In genomic region chr2:152175368-152176112, GRCh38 we compare ENCODE assay signal across 8 cellular contexts. TPM values are rescaled to one million over a fixed set of nuclear protein-coding genes. Genes with fewer than 3 reads are reported as not detected.
DNase-seq lines count a peak whose midpoint lies in the region; ATAC-seq and TF ChIP-seq lines count a peak whose summit lies in the region.

Gene STAM2 (minus strand): TSS chr2:152175763. CDS start chr2:152175642, 121 bp downstream.

- H3K4me3 Mint-ChIP-seq in CD8-positive, alpha-beta memory T cell = peak within 1 kb of the TSS; percentile 95 to 100 (median 97)
- H3K4me3 Mint-ChIP-seq in activated CD4-positive, alpha-beta memory T cell treated with anti-CD3 and anti-CD28 coated beads, Interleukin-2, amount 10 ng/mL, durations not matched to agents 7 days and 5 days = peak within 1 kb of the TSS; percentile 98

- POLR2A ChIA-PET in CD8-positive, alpha-beta memory T cell (lab: Charles Lee) = interaction anchor here (0.5 to 1.5 kb wide), 5 partner anchors 460 to 887 kb away, joined by 3 to 8 read pairs (median 5); partner anchors contain the start of gene PRPF40A
- POLR2A ChIA-PET in activated CD4-positive, alpha-beta memory T cell treated with anti-CD3 and anti-CD28 coated beads, Interleukin-2, amount 10 ng/mL, durations not matched to agents 7 days and 5 days (lab: Charles Lee) = interaction anchor here (1.2 to 2.7 kb wide), 4 partner anchors 9 to 542 kb away, joined by 5 to 17 read pairs (median 7); partner anchors contain the start of genes ARL6IP6 and PRPF40A

- peaks cover 0 to 19% (median 0%) of the 10 kb centered on the region in 3 donors for H3K36me3 Mint-ChIP-seq in CD8-positive, alpha-beta memory T cell
- peaks cover 9% of the 10 kb centered on the region for H3K36me3 Mint-ChIP-seq in activated CD4-positive, alpha-beta memory T cell treated with anti-CD3 and anti-CD28 coated beads, Interleukin-2, amount 10 ng/mL, durations not matched to agents 7 days and 5 days (ENCODE audit: low read depth)

- H3K27ac Mint-ChIP-seq in CD8-positive, alpha-beta memory T cell = peak within 1 kb of the TSS; percentile 98 to 100 (median 99)
- H3K27ac Mint-ChIP-seq in activated CD4-positive, alpha-beta memory T cell treated with anti-CD3 and anti-CD28 coated beads, Interleukin-2, amount 10 ng/mL, durations not matched to agents 7 days and 5 days = peak within 1 kb of the TSS; percentile 97

- no peaks in the 10 kb centered on the region for H3K9me3 ChIP-seq in CD8-positive, alpha-beta memory T cell (ENCODE audit: low read length)
- H3K9me3 ChIP-seq in duodenal mucosa (ENCODE audit: control insufficient read depth in 1 of 2, low read length in 2 of 2) = no peaks in the 10 kb centered on the region

- TF ChIP-seq POLR2A in lower leg skin (IDR thresholded peaks at IDR 0.05) = peak in 1 of 2 donors; percentile 40

- CTCF ChIA-PET in CD8-positive, alpha-beta memory T cell (lab: Charles Lee) = interaction anchor here (0.8 to 3.2 kb wide), 16 partner anchors 9 to 589 kb away, joined by 3 to 46 read pairs (median 4); no protein-coding TSS in a partner anchor
- CTCF ChIA-PET in activated CD4-positive, alpha-beta memory T cell treated with anti-CD3 and anti-CD28 coated beads, Interleukin-2, amount 10 ng/mL, durations not matched to agents 7 days and 5 days (lab: Charles Lee) = interaction anchor here (0.7 to 4.4 kb wide), 29 partner anchors 9 to 559 kb away, joined by 3 to 58 read pairs (median 3); partner anchors contain the start of gene PRPF40A

- H3K4me1 Mint-ChIP-seq in CD8-positive, alpha-beta memory T cell = peaks cover 35 to 46% (median 45%) of the 10 kb centered on the region in 3 donors
- H3K4me1 Mint-ChIP-seq in activated CD4-positive, alpha-beta memory T cell treated with anti-CD3 and anti-CD28 coated beads, Interleukin-2, amount 10 ng/mL, durations not matched to agents 7 days and 5 days = peaks cover 32% of the 10 kb centered on the region

- no peaks in the 10 kb centered on the region for H3K36me3 ChIP-seq in CD8-positive, alpha-beta memory T cell (ENCODE audit: insufficient read depth, low read length)
- no peaks in the 10 kb centered on the region for H3K36me3 ChIP-seq in duodenal mucosa (ENCODE audit: control insufficient read depth in 1 of 2, insufficient read depth in 2 of 2, low read length in 2 of 2)

- H3K4me3 ChIP-seq in CD8-positive, alpha-beta memory T cell (ENCODE audit: low read length) = peak within 1 kb of the TSS; percentile 82
- H3K4me3 ChIP-seq in duodenal mucosa (ENCODE audit: low read depth in 1 of 2, low read length in 2 of 2) (peak within 1 kb of the TSS; percentile 95 to 99), lower leg skin (ENCODE audit: low read depth, poor library complexity, severe bottlenecking) (peak within 1 kb of the TSS; percentile 81)

- no peaks in the 10 kb centered on the region for H3K9me3 Mint-ChIP-seq in CD8-positive, alpha-beta memory T cell
- no peaks in the 10 kb centered on the region for H3K9me3 Mint-ChIP-seq in activated CD4-positive, alpha-beta memory T cell treated with anti-CD3 and anti-CD28 coated beads, Interleukin-2, amount 10 ng/mL, durations not matched to agents 7 days and 5 days

- TF ChIP-seq CTCF in lower leg skin (IDR thresholded peaks at IDR 0.05) = peak in 1 of 3 donors; percentile 98

- ATAC-seq in GM19438 (IDR thresholded peaks at IDR 0.05; ENCODE audit: low read depth, unreplicated experiment) = peak; percentile 80
- peak; percentile 49 for ATAC-seq in HG03575 (IDR thresholded peaks at IDR 0.05; ENCODE audit: extremely low read depth, insufficient number of reproducible peaks, low FRiP score, unreplicated experiment)

- H3K9ac ChIP-seq in duodenal mucosa (ENCODE audit: low read depth in 1 of 2, low read length in 2 of 2) = peak within 1 kb of the TSS; percentile 89 to 97

- H3K4me1 ChIP-seq in CD8-positive, alpha-beta memory T cell (ENCODE audit: insufficient read depth, low read length) = peaks cover 29% of the 10 kb centered on the region
- peaks cover 23 to 30% of the 10 kb centered on the region in 2 donors for H3K4me1 ChIP-seq in duodenal mucosa (ENCODE audit: control insufficient read depth in 1 of 2, insufficient read depth in 2 of 2, low read length in 2 of 2)

- WGBS in lower leg skin, 2 donors = 0 to 2% methylated on average over 22 to 64 of the region's 72 CpGs

- intact Hi-C loops in lower leg skin (cut with DNase I; ENCODE audit: low total_unique reads) = no loop called here

- DNase-seq in CD8-positive, alpha-beta memory T cell = peak; percentile 78 to 93 (median 90)
- DNase-seq in NCI-H82 (lab: John Stamatoyannopoulos, UW) (peak; percentile 95), lower leg skin (ENCODE audit: low spot score in 2 of 2) (peak; percentile 90 to 98)
- peak; percentile 93 for DNase-seq in activated CD4-positive, alpha-beta memory T cell treated with anti-CD3 and anti-CD28 coated beads, Interleukin-2, amount 10 ng/mL, durations not matched to agents 7 days and 5 days
- peak; percentile 87 to 89 for DNase-seq in stimulated activated CD4-positive, alpha-beta T cell treated with anti-CD3 and anti-CD28 coated beads, Interleukin-4, amount 100 ng/mL, for 48 hours (ENCODE audit: low read depth in 2 of 2)

- H3K27ac ChIP-seq in CD8-positive, alpha-beta memory T cell (ENCODE audit: low read depth, low read length) = peak within 1 kb of the TSS; percentile 97
- peak within 1 kb of the TSS; percentile 96 for H3K27ac ChIP-seq in duodenal mucosa (ENCODE audit: low read depth, low read length)

- peaks cover under 1% of the 10 kb centered on the region in 2 donors for H3K27me3 Mint-ChIP-seq in CD8-positive, alpha-beta memory T cell
- H3K27me3 Mint-ChIP-seq in activated CD4-positive, alpha-beta memory T cell treated with anti-CD3 and anti-CD28 coated beads, Interleukin-2, amount 10 ng/mL, durations not matched to agents 7 days and 5 days = peaks cover 4% of the 10 kb centered on the region

- no peaks in the 10 kb centered on the region for H3K27me3 ChIP-seq in CD8-positive, alpha-beta memory T cell (ENCODE audit: insufficient read depth, low read length, poor library complexity, severe bottlenecking)
- no peaks in the 10 kb centered on the region for H3K27me3 ChIP-seq in duodenal mucosa (ENCODE audit: control insufficient read depth in 1 of 2, insufficient read depth in 2 of 2, low read length in 2 of 2)

RNA-seq across cellular contexts. Expression of gene STAM2, which starts in this region (rescaled TPM):
- total RNA-seq in CD8-positive, alpha-beta memory T cell = 10 to 100 TPM; 19.6 to 19.8 TPM
- 3.7 TPM for polyA plus RNA-seq in CD8-positive, alpha-beta memory T cell
- 10 to 100 TPM; 13.8 to 16.2 TPM for total RNA-seq in activated CD4-positive, alpha-beta memory T cell treated with anti-CD3 and anti-CD28 coated beads, Interleukin-2, amount 10 ng/mL, durations not matched to agents 7 days and 5 days
- 10 to 100 TPM; 13.2 to 29.8 (median 24.4) TPM for total RNA-seq in lower leg skin

Comparison
In these comparisons a context has a peak if more than half of its experiments do, and no peak if none do; other contexts are left out.
1. Peak in every context shown above with its lines: DNase-seq, ATAC-seq, H3K4me3 ChIP-seq and H3K27ac ChIP-seq.